In the genomic region with DNA sequence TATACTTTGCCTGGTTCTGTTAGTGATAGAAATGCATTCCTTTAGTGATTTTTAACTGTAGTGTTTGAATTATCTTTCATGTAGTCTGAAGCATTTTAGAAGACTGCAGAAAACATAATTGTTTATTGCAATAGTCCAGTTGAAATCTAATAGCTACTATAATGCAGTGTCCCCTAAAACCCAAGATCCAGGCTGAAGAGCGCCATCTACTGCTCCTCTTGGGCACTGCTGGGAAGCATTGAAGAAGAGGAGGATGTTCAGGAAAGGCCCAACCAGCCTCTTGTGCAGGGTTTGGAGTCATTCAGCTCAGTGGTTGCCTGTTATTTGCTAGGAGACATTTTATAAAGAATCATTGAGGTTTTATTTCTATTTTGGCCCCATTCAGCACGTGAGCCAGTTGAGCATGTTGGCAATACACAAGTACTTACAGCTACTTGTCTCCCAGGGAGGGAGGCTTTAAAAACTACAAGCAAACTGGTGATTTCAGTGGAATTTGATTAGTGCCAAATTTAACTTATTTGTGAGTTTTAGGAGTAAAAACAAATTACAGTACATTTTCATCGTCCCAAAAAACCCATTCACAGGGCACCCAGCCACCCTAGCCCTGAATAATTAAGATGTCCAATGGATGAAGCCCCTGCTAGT, we compare ENCODE assay signal across 8 cellular contexts.
DNase-seq lines count a peak whose midpoint lies in the region; ATAC-seq and TF ChIP-seq lines count a peak whose summit lies in the region.

No MANE protein-coding gene starts in this region.

- H3K27me3 ChIP-seq in CD8-positive, alpha-beta memory T cell (ENCODE audit: insufficient read depth, low read length, poor library complexity, severe bottlenecking), result no peaks in the 10 kb centered on the region
- no peaks in the 10 kb centered on the region for H3K27me3 ChIP-seq in Peyer's patch
- no peaks in the 10 kb centered on the region for H3K27me3 ChIP-seq in neutrophil
- H3K27me3 ChIP-seq in thoracic aorta (replicated peaks; ENCODE audit: insufficient read depth), result no peaks in the 10 kb centered on the region

- no peaks in the 10 kb centered on the region for H3K27me3 Mint-ChIP-seq in CD8-positive, alpha-beta memory T cell
- H3K27me3 Mint-ChIP-seq in activated T-helper 1 cell treated with anti-CD3 and anti-CD28 coated beads, Interleukin-12 subunit alpha, Interleukin-12 subunit beta, Interleukin-2, Interleukin-4 antibody, amounts not matched to agents 30 ng/mL and 10 ng/mL and 1 ng/mL, durations not matched to agents 14 hours and 24 hours and 36 hours (ENCODE audit: insufficient read depth), result no peaks in the 10 kb centered on the region

- intact Hi-C loops in activated T-helper 1 cell treated with anti-CD3 and anti-CD28 coated beads, Interleukin-12 subunit alpha, Interleukin-12 subunit beta, Interleukin-2, Interleukin-4 antibody, amounts not matched to agents 30 ng/mL and 10 ng/mL and 1 ng/mL, durations not matched to agents 14 hours and 24 hours and 36 hours (cut with micrococcal nuclease), result loop anchor here (1.0 to 10.0 kb wide), 4 partner anchors 84 to 301 kb away; partner anchors contain the start of genes UQCR10 and ZMAT5

- ATAC-seq in thoracic aorta (ENCODE audit: insufficient number of reproducible peaks, low FRiP score, low read depth) (no peak), HG03039 (IDR thresholded peaks at IDR 0.05; ENCODE audit: unreplicated experiment) (no peak)

- no peaks in the 10 kb centered on the region for H3K9me3 ChIP-seq in CD8-positive, alpha-beta memory T cell (ENCODE audit: low read length)
- no peaks in the 10 kb centered on the region for H3K9me3 ChIP-seq in Peyer's patch
- H3K9me3 ChIP-seq in neutrophil, result no peaks in the 10 kb centered on the region
- no peaks in the 10 kb centered on the region for H3K9me3 ChIP-seq in thoracic aorta

- DNase-seq in CD8-positive, alpha-beta memory T cell, result peak; percentile 32 to 69 (median 38)
- DNase-seq in HS-5 (ENCODE audit: low read depth), result peak; percentile 32
- DNase-seq in Peyer's patch, result peak; percentile 53 to 88 (median 78)
- DNase-seq in activated T-helper 1 cell treated with anti-CD3 and anti-CD28 coated beads, Interleukin-12 subunit alpha, Interleukin-12 subunit beta, Interleukin-2, Interleukin-4 antibody, amounts not matched to agents 30 ng/mL and 10 ng/mL and 1 ng/mL, durations not matched to agents 14 hours and 24 hours and 36 hours (ENCODE audit: low spot score), result peak; percentile 41
- peak; percentile 80 for DNase-seq in fibroblast of pulmonary artery (ENCODE audit: low read depth)
- peak; percentile 36 for DNase-seq in thoracic aorta (ENCODE audit: low spot score)

- POLR2A ChIA-PET in CD8-positive, alpha-beta memory T cell (lab: Charles Lee), result interaction anchor here (0.6 kb wide), 1 partner anchor 415 kb away, joined by 7 read pairs; no protein-coding TSS in a partner anchor

- peaks cover 0 to 89% (median 19%) of the 10 kb centered on the region in 3 donors for H3K36me3 Mint-ChIP-seq in CD8-positive, alpha-beta memory T cell
- peaks cover 19% of the 10 kb centered on the region for H3K36me3 Mint-ChIP-seq in activated T-helper 1 cell treated with anti-CD3 and anti-CD28 coated beads, Interleukin-12 subunit alpha, Interleukin-12 subunit beta, Interleukin-2, Interleukin-4 antibody, amounts not matched to agents 30 ng/mL and 10 ng/mL and 1 ng/mL, durations not matched to agents 14 hours and 24 hours and 36 hours (ENCODE audit: low read depth)

- peak; percentile 77 to 96 (median 90) for TF ChIP-seq CTCF in Peyer's patch (IDR thresholded peaks at IDR 0.05)
- TF ChIP-seq CTCF in fibroblast of pulmonary artery (IDR thresholded peaks at IDR 0.05; ENCODE audit: low read length, missing control alignments), result peak; percentile 100
- TF ChIP-seq CTCF in neutrophil (IDR thresholded peaks at IDR 0.05), result peak; percentile 81
- TF ChIP-seq CTCF in thoracic aorta (IDR thresholded peaks at IDR 0.05), result peak; percentile 92

- H3K4me3 ChIP-seq in CD8-positive, alpha-beta memory T cell (ENCODE audit: low read length), result no peak overlapping the region
- H3K4me3 ChIP-seq in Peyer's patch (no peak overlapping the region), fibroblast of pulmonary artery (replicated peaks; ENCODE audit: low read depth, low read length) (no peak overlapping the region), neutrophil (ENCODE audit: low read depth in 1 of 2, low read length in 1 of 2) (no peak overlapping the region), thoracic aorta (no peak overlapping the region)

- TF ChIP-seq POLR2A in Peyer's patch (IDR thresholded peaks at IDR 0.05), result no peak

- H3K4me3 Mint-ChIP-seq in CD8-positive, alpha-beta memory T cell, result no peak overlapping the region
- H3K4me3 Mint-ChIP-seq in activated T-helper 1 cell treated with anti-CD3 and anti-CD28 coated beads, Interleukin-12 subunit alpha, Interleukin-12 subunit beta, Interleukin-2, Interleukin-4 antibody, amounts not matched to agents 30 ng/mL and 10 ng/mL and 1 ng/mL, durations not matched to agents 14 hours and 24 hours and 36 hours, result no peak overlapping the region

- H3K4me1 ChIP-seq in CD8-positive, alpha-beta memory T cell (ENCODE audit: insufficient read depth, low read length), result no peaks in the 10 kb centered on the region
- H3K4me1 ChIP-seq in Peyer's patch (no peaks in the 10 kb centered on the region), neutrophil (ENCODE audit: control insufficient read depth in 1 of 2, insufficient read depth in 1 of 2, low read depth in 1 of 2, low read length in 1 of 2) (peaks cover 0 to 5% of the 10 kb centered on the region in 2 experiments), thoracic aorta (ENCODE audit: control insufficient read depth in 1 of 2, low read depth in 2 of 2) (peaks cover 3 to 10% of the 10 kb centered on the region in 2 donors)

- peak overlapping the region in 3 of 8 donors; percentile 4 to 66 (median 19) for H3K27ac Mint-ChIP-seq in CD8-positive, alpha-beta memory T cell
- no peak overlapping the region for H3K27ac Mint-ChIP-seq in activated T-helper 1 cell treated with anti-CD3 and anti-CD28 coated beads, Interleukin-12 subunit alpha, Interleukin-12 subunit beta, Interleukin-2, Interleukin-4 antibody, amounts not matched to agents 30 ng/mL and 10 ng/mL and 1 ng/mL, durations not matched to agents 14 hours and 24 hours and 36 hours

- CTCF ChIA-PET in CD8-positive, alpha-beta memory T cell (lab: Charles Lee), result interaction anchor here (0.6 to 2.3 kb wide), 24 partner anchors 9 to 416 kb away, joined by 3 to 7 read pairs (median 4); partner anchors contain the start of genes UQCR10 and ZMAT5

- H3K4me1 Mint-ChIP-seq in CD8-positive, alpha-beta memory T cell, result peaks cover 0 to 10% (median 7%) of the 10 kb centered on the region in 3 donors
- peaks cover 17% of the 10 kb centered on the region for H3K4me1 Mint-ChIP-seq in activated T-helper 1 cell treated with anti-CD3 and anti-CD28 coated beads, Interleukin-12 subunit alpha, Interleukin-12 subunit beta, Interleukin-2, Interleukin-4 antibody, amounts not matched to agents 30 ng/mL and 10 ng/mL and 1 ng/mL, durations not matched to agents 14 hours and 24 hours and 36 hours (ENCODE audit: low read depth)

- H3K9me3 Mint-ChIP-seq in CD8-positive, alpha-beta memory T cell, result no peaks in the 10 kb centered on the region
- H3K9me3 Mint-ChIP-seq in activated T-helper 1 cell treated with anti-CD3 and anti-CD28 coated beads, Interleukin-12 subunit alpha, Interleukin-12 subunit beta, Interleukin-2, Interleukin-4 antibody, amounts not matched to agents 30 ng/mL and 10 ng/mL and 1 ng/mL, durations not matched to agents 14 hours and 24 hours and 36 hours, result no peaks in the 10 kb centered on the region

- no peak overlapping the region for H3K27ac ChIP-seq in CD8-positive, alpha-beta memory T cell (ENCODE audit: low read depth, low read length)
- H3K27ac ChIP-seq in Peyer's patch (no peak overlapping the region), neutrophil (no peak overlapping the region), thoracic aorta (no peak overlapping the region)

- H3K36me3 ChIP-seq in CD8-positive, alpha-beta memory T cell (ENCODE audit: insufficient read depth, low read length), result peaks cover 46% of the 10 kb centered on the region
- H3K36me3 ChIP-seq in Peyer's patch (peaks cover 0 to 59% (median 0%) of the 10 kb centered on the region in 3 donors), neutrophil (peaks cover 100% of the 10 kb centered on the region), thoracic aorta (peaks cover 36% of the 10 kb centered on the region)
